Comparison of ENCODE assay signal across 8 cellular contexts in genomic region chr17:81166033-81166472, GRCh38. TPM values are rescaled to one million over a fixed set of nuclear protein-coding genes. Genes with fewer than 3 reads are reported as not detected.
DNase-seq lines count a peak whose midpoint lies in the region; ATAC-seq and TF ChIP-seq lines count a peak whose summit lies in the region.

A gene with protein sequence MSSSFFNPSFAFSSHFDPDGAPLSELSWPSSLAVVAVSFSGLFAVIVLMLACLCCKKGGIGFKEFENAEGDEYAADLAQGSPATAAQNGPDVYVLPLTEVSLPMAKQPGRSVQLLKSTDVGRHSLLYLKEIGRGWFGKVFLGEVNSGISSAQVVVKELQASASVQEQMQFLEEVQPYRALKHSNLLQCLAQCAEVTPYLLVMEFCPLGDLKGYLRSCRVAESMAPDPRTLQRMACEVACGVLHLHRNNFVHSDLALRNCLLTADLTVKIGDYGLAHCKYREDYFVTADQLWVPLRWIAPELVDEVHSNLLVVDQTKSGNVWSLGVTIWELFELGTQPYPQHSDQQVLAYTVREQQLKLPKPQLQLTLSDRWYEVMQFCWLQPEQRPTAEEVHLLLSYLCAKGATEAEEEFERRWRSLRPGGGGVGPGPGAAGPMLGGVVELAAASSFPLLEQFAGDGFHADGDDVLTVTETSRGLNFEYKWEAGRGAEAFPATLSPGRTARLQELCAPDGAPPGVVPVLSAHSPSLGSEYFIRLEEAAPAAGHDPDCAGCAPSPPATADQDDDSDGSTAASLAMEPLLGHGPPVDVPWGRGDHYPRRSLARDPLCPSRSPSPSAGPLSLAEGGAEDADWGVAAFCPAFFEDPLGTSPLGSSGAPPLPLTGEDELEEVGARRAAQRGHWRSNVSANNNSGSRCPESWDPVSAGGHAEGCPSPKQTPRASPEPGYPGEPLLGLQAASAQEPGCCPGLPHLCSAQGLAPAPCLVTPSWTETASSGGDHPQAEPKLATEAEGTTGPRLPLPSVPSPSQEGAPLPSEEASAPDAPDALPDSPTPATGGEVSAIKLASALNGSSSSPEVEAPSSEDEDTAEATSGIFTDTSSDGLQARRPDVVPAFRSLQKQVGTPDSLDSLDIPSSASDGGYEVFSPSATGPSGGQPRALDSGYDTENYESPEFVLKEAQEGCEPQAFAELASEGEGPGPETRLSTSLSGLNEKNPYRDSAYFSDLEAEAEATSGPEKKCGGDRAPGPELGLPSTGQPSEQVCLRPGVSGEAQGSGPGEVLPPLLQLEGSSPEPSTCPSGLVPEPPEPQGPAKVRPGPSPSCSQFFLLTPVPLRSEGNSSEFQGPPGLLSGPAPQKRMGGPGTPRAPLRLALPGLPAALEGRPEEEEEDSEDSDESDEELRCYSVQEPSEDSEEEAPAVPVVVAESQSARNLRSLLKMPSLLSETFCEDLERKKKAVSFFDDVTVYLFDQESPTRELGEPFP (N-terminal part only) (minus strand): TSS chr17:81166221. CDS start chr17:81165992, 229 bp downstream.

- H3K9ac ChIP-seq in BLaER1 treated with 17β-estradiol and CSF1 and Interleukin-3, amounts not matched to agents 10 nM and 100 nM = peak within 1 kb of the TSS in 8 of 11 experiments; percentile 28 to 75 (median 59); a peak in 14 of 22 replicates

- peaks cover 34 to 71% (median 58%) of the 10 kb centered on the region in 11 experiments for H3K27me3 ChIP-seq in BLaER1 treated with 17β-estradiol and CSF1 and Interleukin-3, amounts not matched to agents 10 nM and 100 nM
- H3K27me3 ChIP-seq in RWPE2 (ENCODE audit: insufficient read depth, poor library complexity, severe bottlenecking) = peaks cover 36% of the 10 kb centered on the region
- no peaks in the 10 kb centered on the region for H3K27me3 ChIP-seq in right cardiac atrium (ENCODE audit: control insufficient read depth, insufficient read depth)
- H3K27me3 ChIP-seq in psoas muscle (ENCODE audit: insufficient read depth in 3 of 3, low read length in 2 of 3) = peaks cover 0 to 44% (median 18%) of the 10 kb centered on the region in 3 donors

- H3K27ac ChIP-seq in BLaER1 treated with 17β-estradiol and CSF1 and Interleukin-3, amounts not matched to agents 10 nM and 100 nM = no peak within 1 kb of the TSS; a peak in 1 of 22 replicates
- no peak within 1 kb of the TSS for H3K27ac ChIP-seq in RWPE2 (ENCODE audit: poor library complexity, severe bottlenecking)
- no peak within 1 kb of the TSS for H3K27ac ChIP-seq in right cardiac atrium (ENCODE audit: low read length)
- no peak within 1 kb of the TSS for H3K27ac ChIP-seq in psoas muscle

- peak within 1 kb of the TSS; percentile 41 to 67 (median 56); a peak in 19 of 20 replicates for H3K4me3 ChIP-seq in BLaER1 treated with 17β-estradiol and CSF1 and Interleukin-3, amounts not matched to agents 10 nM and 100 nM
- H3K4me3 ChIP-seq in RWPE2 (ENCODE audit: severe bottlenecking) = peak within 1 kb of the TSS; percentile 17
- peak within 1 kb of the TSS; percentile 59 for H3K4me3 ChIP-seq in right cardiac atrium (ENCODE audit: low read length)
- peak within 1 kb of the TSS; percentile 51 for H3K4me3 ChIP-seq in psoas muscle

- no peak for ATAC-seq in RWPE2 (ENCODE audit: low read depth)
- ATAC-seq in right cardiac atrium = no peak
- ATAC-seq in psoas muscle = no peak
- no peak for ATAC-seq in HG02852 (IDR thresholded peaks at IDR 0.05; ENCODE audit: unreplicated experiment)
- no peak for ATAC-seq in HG02588 (IDR thresholded peaks at IDR 0.05; ENCODE audit: unreplicated experiment)
- ATAC-seq in HG03159 (IDR thresholded peaks at IDR 0.05; ENCODE audit: unreplicated experiment) = no peak

- H3K9me3 ChIP-seq in BLaER1 treated with 17β-estradiol and CSF1 and Interleukin-3, amounts not matched to agents 10 nM and 100 nM (replicated peaks in 1 of 11) = no peaks in the 10 kb centered on the region
- H3K9me3 ChIP-seq in RWPE2 (ENCODE audit: severe bottlenecking) (no peaks in the 10 kb centered on the region), right cardiac atrium (ENCODE audit: control insufficient read depth, low read length) (no peaks in the 10 kb centered on the region), psoas muscle (no peaks in the 10 kb centered on the region)

- WGBS in right cardiac atrium = 1% methylated on average over 62 of the region's 62 CpGs
- 0 to 2% (median 2%) methylated on average over 20 to 62 of the region's 62 CpGs for whole genome bisulfite sequencing in psoas muscle, 3 donors

- peaks cover 19 to 76% (median 62%) of the 10 kb centered on the region in 10 experiments for H3K4me1 ChIP-seq in BLaER1 treated with 17β-estradiol and CSF1 and Interleukin-3, amounts not matched to agents 10 nM and 100 nM
- H3K4me1 ChIP-seq in RWPE2 (ENCODE audit: insufficient read depth, poor library complexity, severe bottlenecking) = no peaks in the 10 kb centered on the region
- no peaks in the 10 kb centered on the region for H3K4me1 ChIP-seq in right cardiac atrium (ENCODE audit: control insufficient read depth, insufficient read depth, low read length)
- peaks cover 3% of the 10 kb centered on the region for H3K4me1 ChIP-seq in psoas muscle

- DNase-seq in RWPE2 (ENCODE audit: low spot score) (no peak), right cardiac atrium (peak in 2 of 3 donors; percentile 7 to 41), psoas muscle (peak in 1 of 2 donors; percentile 28), NCI-H524 (lab: John Stamatoyannopoulos, UW) (no peak)

- peak within 1 kb of the TSS; percentile 81 to 95 (median 92) for H3K4me2 ChIP-seq in BLaER1 treated with 17β-estradiol and CSF1 and Interleukin-3, amounts not matched to agents 10 nM and 100 nM

- TF ChIP-seq CTCF in RWPE2 (IDR thresholded peaks at IDR 0.05; ENCODE audit: poor library complexity, severe bottlenecking) (no peak), psoas muscle (IDR thresholded peaks at IDR 0.05) (no peak)

- no peaks in the 10 kb centered on the region for H3K36me3 ChIP-seq in BLaER1 treated with 17β-estradiol and CSF1 and Interleukin-3, amounts not matched to agents 10 nM and 100 nM
- H3K36me3 ChIP-seq in RWPE2 (ENCODE audit: low read depth) = no peaks in the 10 kb centered on the region
- H3K36me3 ChIP-seq in psoas muscle (ENCODE audit: insufficient read depth in 1 of 2, low read depth in 1 of 2) = no peaks in the 10 kb centered on the region

- H4K20me1 ChIP-seq in BLaER1 treated with 17β-estradiol and CSF1 and Interleukin-3, amounts not matched to agents 10 nM and 100 nM = peaks cover 0 to 54% (median 16%) of the 10 kb centered on the region in 11 experiments; a peak in 16 of 22 replicates

- intact Hi-C loops in right cardiac atrium (cut with DNase I) (no loop called here), psoas muscle (cut with DNase I) (no loop called here)

RNA-seq across cellular contexts. Expression of the gene that starts here (rescaled TPM):
- 10 to 100 TPM in 3 of 4 donors, 1 to 10 TPM in 1; 8.6 to 15.4 (median 12.6) TPM for total RNA-seq in right cardiac atrium
- polyA plus RNA-seq in right cardiac atrium = 10.4 TPM
- total RNA-seq in psoas muscle = 1 to 10 TPM; 1.0 to 1.8 (median 1.4) TPM
- polyA plus RNA-seq in psoas muscle = under 1 TPM; 0.21 to 0.53 (median 0.47) TPM

Comparison
In these comparisons a context has a peak if more than half of its experiments do, and no peak if none do; other contexts are left out.
1. DNase-seq: peak in right cardiac atrium (2 of 3); none in RWPE2 (single experiment) and NCI-H524 (0 of 2).
2. Peak in every context shown above with its lines, with median percentiles within 50 percentile points of each other: H3K4me3 ChIP-seq.